1 cellular context compared by ENCODE assay signal in genomic region chr1:153626929-153627796, GRCh38.
TF ChIP-seq lines count a peak whose summit lies in the region.

Gene S100A13, minus strand, starts transcription at chr1:153627505. Its CDS starts 1,033 bp downstream, at chr1:153626472.

TF ChIP-seq in HepG2, 621 proteins besides CTCF, POLR2A, EP300 and RAD21 (continued from another document and continues in another):
- TF ChIP-seq ZNF558 (CRISPR knock-in tag; IDR thresholded peaks at IDR 0.05; ENCODE audit: borderline replicate concordance) (0 out of 2 replicates have a peak, but pooled peaks have one; percentile 50), FOXC1 (CRISPR knock-in tag; IDR thresholded peaks at IDR 0.05; ENCODE audit: borderline replicate concordance) (peak; percentile 51), ZNF18 (CRISPR knock-in tag; IDR thresholded peaks at IDR 0.05; ENCODE audit: insufficient replicate concordance) (no peak), HOXA5 (CRISPR knock-in tag; IDR thresholded peaks at IDR 0.05) (0 out of 2 replicates have a peak, but pooled peaks have one; percentile 41), ZBTB3 (CRISPR knock-in tag; IDR thresholded peaks at IDR 0.05; ENCODE audit: borderline replicate concordance, low read depth) (0 out of 2 replicates have a peak, but pooled peaks have one; percentile 50), IKZF5 (CRISPR knock-in tag; IDR thresholded peaks at IDR 0.05) (peak; percentile 15; the same call in 1 of the 2 replicates), REST (IDR thresholded peaks at IDR 0.05; ENCODE audit: borderline replicate concordance in 1 of 2, low read depth in 1 of 2, low read length in 2 of 2) (peak in 1 of 2 experiments; percentile 21; a peak in 1 of 4 replicates), MAZ (IDR thresholded peaks at IDR 0.05; ENCODE audit: borderline replicate concordance, low read depth, low read length) (no peak), MAZ (CRISPR knock-in tag; IDR thresholded peaks at IDR 0.05; ENCODE audit: low read depth) (0 out of 2 replicates have a peak, but pooled peaks have one; percentile 27), POGK (CRISPR knock-in tag; conservative IDR thresholded peaks at IDR 0.05) (0 out of 2 replicates have a peak, but pooled peaks have one; percentile 33), ZNF619 (CRISPR knock-in tag; IDR thresholded peaks at IDR 0.05) (no peak), NFAT5 (CRISPR knock-in tag; IDR thresholded peaks at IDR 0.05) (peak; percentile 75), TCF12 (IDR thresholded peaks at IDR 0.05) (no peak), TCF12 (CRISPR knock-in tag; IDR thresholded peaks at IDR 0.05) (peak; percentile 66; the same call in 1 of the 2 replicates), ZNF709 (CRISPR knock-in tag; IDR thresholded peaks at IDR 0.05) (0 out of 2 replicates have a peak, but pooled peaks have one; percentile 51), SIX1 (CRISPR knock-in tag; IDR thresholded peaks at IDR 0.05; ENCODE audit: borderline replicate concordance) (peak; percentile 98), CHD4 (IDR thresholded peaks at IDR 0.05; ENCODE audit: borderline replicate concordance, low read length) (0 out of 2 replicates have a peak, but pooled peaks have one; percentile 18), HIVEP1 (CRISPR knock-in tag; IDR thresholded peaks at IDR 0.05) (peak; percentile 51), ZKSCAN8 (CRISPR knock-in tag; IDR thresholded peaks at IDR 0.05; ENCODE audit: borderline replicate concordance) (0 out of 2 replicates have a peak, but pooled peaks have one; percentile 7), SNAPC2 (CRISPR knock-in tag; IDR thresholded peaks at IDR 0.05) (no peak), TSC22D2 (CRISPR knock-in tag; IDR thresholded peaks at IDR 0.05; ENCODE audit: borderline replicate concordance) (peak; percentile 37; the same call in 1 of the 2 replicates), KDM3A (CRISPR knock-in tag; IDR thresholded peaks at IDR 0.05; ENCODE audit: low read depth) (0 out of 2 replicates have a peak, but pooled peaks have one; percentile 17), AKAP8 (CRISPR knock-in tag; IDR thresholded peaks at IDR 0.05) (0 out of 2 replicates have a peak, but pooled peaks have one; percentile 57), TEAD3 (CRISPR knock-in tag; optimal IDR thresholded peaks at IDR 0.05; ENCODE audit: borderline replicate concordance) (peak; percentile 23), MXI1 (IDR thresholded peaks at IDR 0.05; ENCODE audit: borderline replicate concordance, low read depth, low read length) (peak; percentile 30; the same call in 2 of the 3 replicates), ZNF878 (CRISPR knock-in tag; IDR thresholded peaks at IDR 0.05) (peak; percentile 52; the same call in 1 of the 2 replicates), ZNF768 (CRISPR knock-in tag; IDR thresholded peaks at IDR 0.05) (peak; percentile 88), ATF2 (CRISPR knock-in tag; IDR thresholded peaks at IDR 0.05) (no peak), ZNF335 (CRISPR knock-in tag; IDR thresholded peaks at IDR 0.05) (0 out of 2 replicates have a peak, but pooled peaks have one; percentile 35), ETV5 (CRISPR knock-in tag; IDR thresholded peaks at IDR 0.05; ENCODE audit: borderline replicate concordance) (peak; percentile 12; the same call in 1 of the 2 replicates), HNF4G (IDR thresholded peaks at IDR 0.05; ENCODE audit: borderline replicate concordance, low read depth, low read length) (no peak), HNF4G (CRISPR knock-in tag; IDR thresholded peaks at IDR 0.05; ENCODE audit: borderline replicate concordance, low read depth) (0 out of 2 replicates have a peak, but pooled peaks have one; percentile 21), KDM1A (CRISPR knock-in tag; IDR thresholded peaks at IDR 0.05) (no peak), MXD4 (CRISPR knock-in tag; IDR thresholded peaks at IDR 0.05) (no peak; the same call in 1 of the 2 replicates), NFYB (CRISPR knock-in tag; IDR thresholded peaks at IDR 0.05) (peak; percentile 51), SMAD1 (CRISPR knock-in tag; IDR thresholded peaks at IDR 0.05; ENCODE audit: borderline replicate concordance, low read depth) (0 out of 2 replicates have a peak, but pooled peaks have one; percentile 30), DR1 (CRISPR knock-in tag; IDR thresholded peaks at IDR 0.05) (peak; percentile 59; the same call in 1 of the 2 replicates), ZNF543 (CRISPR knock-in tag; IDR thresholded peaks at IDR 0.05) (peak; percentile 71; the same call in 1 of the 2 replicates), ZNF414 (CRISPR knock-in tag; IDR thresholded peaks at IDR 0.05) (peak; percentile 56; the same call in 1 of the 2 replicates), SETDB1 (CRISPR knock-in tag; IDR thresholded peaks at IDR 0.05; ENCODE audit: borderline replicate concordance) (no peak), PHF8 (CRISPR knock-in tag; IDR thresholded peaks at IDR 0.05) (peak; percentile 38; the same call in 1 of the 2 replicates), ZNF691 (CRISPR knock-in tag; IDR thresholded peaks at IDR 0.05; ENCODE audit: borderline replicate concordance, low read depth) (0 out of 2 replicates have a peak, but pooled peaks have one; percentile 55), NR2F6 (IDR thresholded peaks at IDR 0.05) (peak; percentile 47; the same call in 1 of the 2 replicates), NR2F6 (CRISPR knock-in tag; IDR thresholded peaks at IDR 0.05) (no peak), ZNF136 (CRISPR knock-in tag; IDR thresholded peaks at IDR 0.05; ENCODE audit: low read depth) (no peak), ZFP36L1 (CRISPR knock-in tag; IDR thresholded peaks at IDR 0.05) (peak; percentile 13; the same call in 1 of the 2 replicates), PHF21A (CRISPR knock-in tag; IDR thresholded peaks at IDR 0.05) (peak; percentile 56; the same call in 1 of the 2 replicates), ZNF224 (CRISPR knock-in tag; IDR thresholded peaks at IDR 0.05) (0 out of 2 replicates have a peak, but pooled peaks have one; percentile 68), ZNF598 (CRISPR knock-in tag; IDR thresholded peaks at IDR 0.05; ENCODE audit: borderline replicate concordance) (0 out of 2 replicates have a peak, but pooled peaks have one; percentile 40), ZNF629 (CRISPR knock-in tag; conservative IDR thresholded peaks at IDR 0.05) (peak; percentile 58; the same call in 1 of the 2 replicates)
